ENCODE assay signal across 1 cellular context in the genomic region with DNA sequence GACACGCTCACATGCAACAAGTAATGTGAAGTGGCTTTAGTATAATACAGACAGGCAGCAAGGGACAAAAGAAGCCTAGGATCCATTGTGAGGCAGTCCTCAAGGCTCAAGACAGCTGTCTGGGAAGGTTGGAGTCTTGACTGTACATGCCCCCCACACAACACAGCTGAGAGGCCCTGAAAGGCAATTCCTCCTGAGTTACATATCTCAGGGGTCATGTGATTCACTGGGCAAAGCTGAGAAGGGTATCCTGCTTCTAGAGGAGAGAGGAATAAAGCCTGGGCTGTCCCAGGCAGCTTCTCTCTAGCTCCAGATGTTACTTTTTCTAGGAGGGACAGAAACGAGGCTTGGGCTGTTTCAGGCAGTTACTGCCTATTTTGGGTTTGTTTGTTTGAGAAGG.
TF ChIP-seq lines count a peak whose summit lies in the region.

No MANE protein-coding gene starts in this region.

TF ChIP-seq in GM23338, 12 proteins besides CTCF, POLR2A, EP300 and RAD21 (continued from another document):
- TF ChIP-seq STAT1 (IDR thresholded peaks at IDR 0.05; ENCODE audit: unreplicated experiment) (no peak), NANOG (IDR thresholded peaks at IDR 0.05; ENCODE audit: borderline replicate concordance) (no peak), ETS1 (IDR thresholded peaks at IDR 0.05) (no peak), ZNF331 (CRISPR knock-in tag; IDR thresholded peaks at IDR 0.05; ENCODE audit: low read depth) (no peak), ZNF462 (CRISPR knock-in tag; IDR thresholded peaks at IDR 0.05) (no peak), JUNB (IDR thresholded peaks at IDR 0.05; ENCODE audit: unreplicated experiment) (no peak), EZH2 (IDR thresholded peaks at IDR 0.05; ENCODE audit: low read depth, unreplicated experiment) (no peak), EZH2phosphoT487 (IDR thresholded peaks at IDR 0.05; ENCODE audit: unreplicated experiment) (no peak), POLR2AphosphoS5 (IDR thresholded peaks at IDR 0.05; ENCODE audit: low read depth) (no peak)
